ENCODE assay signal across 9 cellular contexts in genomic region chr22:39148024-39148726, GRCh38. TPM values are rescaled to one million over a fixed set of nuclear protein-coding genes. Genes with fewer than 3 reads are reported as not detected.
DNase-seq lines count a peak whose midpoint lies in the region; ATAC-seq and TF ChIP-seq lines count a peak whose summit lies in the region.
"Had no signal": no experiment of that assay in that cellular context is flagged by ENCODE, and none has a peak within 500 bp of the region (broad histone marks: within the 10 kb centered on the region; RNA-seq: fewer than 3 reads in every experiment).

No MANE protein-coding gene starts in this region.

- peak overlapping the region; percentile 88 for H3K27ac Mint-ChIP-seq in activated T-cell treated with anti-CD3 and anti-CD28 coated beads, Interleukin-2, amount 50 U/mL, for 24 hours
- peak overlapping the region; percentile 83 for H3K27ac Mint-ChIP-seq in central memory CD8-positive, alpha-beta T cell (ENCODE audit: low read depth)

- no peak overlapping the region for H3K4me3 Mint-ChIP-seq in activated T-cell treated with anti-CD3 and anti-CD28 coated beads, Interleukin-2, amount 50 U/mL, for 24 hours
- peak overlapping the region; percentile 95 for H3K4me3 Mint-ChIP-seq in central memory CD8-positive, alpha-beta T cell

- H3K27me3 Mint-ChIP-seq in activated T-cell treated with anti-CD3 and anti-CD28 coated beads, Interleukin-2, amount 50 U/mL, for 24 hours, result no peaks in the 10 kb centered on the region
- peaks cover under 1% of the 10 kb centered on the region for H3K27me3 Mint-ChIP-seq in central memory CD8-positive, alpha-beta T cell

- no peak for ATAC-seq in central memory CD8-positive, alpha-beta T cell (replicated peaks; ENCODE audit: extremely low read depth, poor library complexity, severe bottlenecking)
- no peak for ATAC-seq in HG02852 (IDR thresholded peaks at IDR 0.05; ENCODE audit: unreplicated experiment)

- no peak for TF ChIP-seq POLR2A in thyroid gland (IDR thresholded peaks at IDR 0.05)

- WGBS in thyroid gland, 2 donors, result 74 to 89% methylated on average over 15 to 16 of the region's 16 CpGs

- H3K27me3 ChIP-seq in muscle layer of colon (ENCODE audit: control insufficient read depth in 1 of 2, insufficient read depth in 2 of 2, low read length in 2 of 2) (peaks cover 0 to under 1% of the 10 kb centered on the region in 2 donors), thyroid gland (no peaks in the 10 kb centered on the region), MG63 (peaks cover 2% of the 10 kb centered on the region)

- no peak overlapping the region for H3K9ac ChIP-seq in muscle layer of colon (ENCODE audit: low read length)

- H3K9me3 Mint-ChIP-seq in activated T-cell treated with anti-CD3 and anti-CD28 coated beads, Interleukin-2, amount 50 U/mL, for 24 hours, result no peaks in the 10 kb centered on the region
- no peaks in the 10 kb centered on the region for H3K9me3 Mint-ChIP-seq in central memory CD8-positive, alpha-beta T cell

- H3K36me3 ChIP-seq in muscle layer of colon (ENCODE audit: insufficient read depth, low read length) (peaks cover 29% of the 10 kb centered on the region), thyroid gland (no peaks in the 10 kb centered on the region), MG63 (no peaks in the 10 kb centered on the region)

- H3K4me1 ChIP-seq in muscle layer of colon (ENCODE audit: insufficient read depth, low read length), result peaks cover 72% of the 10 kb centered on the region
- H3K4me1 ChIP-seq in thyroid gland, result peaks cover 26 to 55% of the 10 kb centered on the region in 2 donors

- H3K9me3 ChIP-seq in muscle layer of colon (ENCODE audit: low read length) (no peaks in the 10 kb centered on the region), thyroid gland (no peaks in the 10 kb centered on the region), MG63 (no peaks in the 10 kb centered on the region)

- DNase-seq in activated T-cell treated with anti-CD3 and anti-CD28 coated beads, Interleukin-2, amount 50 U/mL, for 24 hours, result no peak
- no peak for DNase-seq in activated T-cell treated with anti-CD3 and anti-CD28 coated beads, Interleukin-2, amount 50 U/mL, for 48 hours
- DNase-seq in central memory CD8-positive, alpha-beta T cell (ENCODE audit: low spot score in 2 of 2), result no peak
- DNase-seq in thyroid gland, result no peak
- no peak for DNase-seq in SKM-1 treated with dmso at 0.1 percent for 144 hours (lab: John Stamatoyannopoulos, UW; ENCODE audit: unreplicated experiment)
- DNase-seq in MG63, result no peak

- H3K36me3 Mint-ChIP-seq in activated T-cell treated with anti-CD3 and anti-CD28 coated beads, Interleukin-2, amount 50 U/mL, for 24 hours (ENCODE audit: low read depth), result peaks cover 10% of the 10 kb centered on the region
- peaks cover 13% of the 10 kb centered on the region for H3K36me3 Mint-ChIP-seq in central memory CD8-positive, alpha-beta T cell (ENCODE audit: insufficient read depth)

- TF ChIP-seq CTCF in thyroid gland (IDR thresholded peaks at IDR 0.05), result no peak

- peak overlapping the region; percentile 52 for H3K27ac ChIP-seq in muscle layer of colon (ENCODE audit: low read depth, low read length)
- peak overlapping the region in 2 of 3 donors; percentile 24 to 62 for H3K27ac ChIP-seq in thyroid gland

- peaks cover 65% of the 10 kb centered on the region for H3K4me1 Mint-ChIP-seq in activated T-cell treated with anti-CD3 and anti-CD28 coated beads, Interleukin-2, amount 50 U/mL, for 24 hours (ENCODE audit: low read depth)
- peaks cover 57% of the 10 kb centered on the region for H3K4me1 Mint-ChIP-seq in central memory CD8-positive, alpha-beta T cell

- intact Hi-C loops in thyroid gland (cut with DNase I), result no loop called here

- no peak overlapping the region for H3K4me3 ChIP-seq in muscle layer of colon (ENCODE audit: low read depth in 1 of 2, low read length in 2 of 2)
- H3K4me3 ChIP-seq in thyroid gland (replicated peaks in 1 of 3), result no peak overlapping the region
- H3K4me3 ChIP-seq in MG63, result no peak overlapping the region

RNA-seq across cellular contexts. Expression of gene CBX7, which starts 4.3 kb away (rescaled TPM):
- total RNA-seq in thyroid gland, result 10 to 100 TPM; 49.2 to 88.0 (median 61.9) TPM
- total RNA-seq in MG63 (2014; rRNA removed; shearing (Covaris generic); ENCODE audit: low replicate concordance), result 7.9 and 13.6 TPM in 2 replicates

RNA-seq across cellular contexts. Expression of gene APOBEC3H, which starts 51.1 kb away (rescaled TPM):
- under 1 TPM in 1 of 4 donors, not detected in 3; 0.67 TPM for total RNA-seq in thyroid gland
- total RNA-seq in MG63 (2014; rRNA removed; shearing (Covaris generic); ENCODE audit: low replicate concordance), result not detected in 2 replicates
- total RNA-seq: occipital lobe had no signal
